Comparison of ENCODE assay signal across 8 cellular contexts in genomic region chr1:244074559-244075171, GRCh38. TPM values are rescaled to one million over a fixed set of nuclear protein-coding genes. Genes with fewer than 3 reads are reported as not detected.
DNase-seq lines count a peak whose midpoint lies in the region; ATAC-seq and TF ChIP-seq lines count a peak whose summit lies in the region.

No MANE protein-coding gene starts in this region.

- intact Hi-C loops in natural killer cell (cut with micrococcal nuclease), result loop anchor here (1.0 kb wide), 1 partner anchor 27 kb away; no protein-coding TSS in a partner anchor

- H3K27me3 Mint-ChIP-seq in natural killer cell (ENCODE audit: low read depth in 2 of 2), result peaks cover 25 to 45% of the 10 kb centered on the region in 2 donors

- H3K27ac Mint-ChIP-seq in natural killer cell, result peak overlapping the region; percentile 56 to 58

- peak; percentile 48 to 56 for DNase-seq in activated CD8-positive, alpha-beta memory T cell treated with anti-CD3 and anti-CD28 coated beads for 4 hours (ENCODE audit: low read depth in 2 of 2)
- DNase-seq in natural killer cell (peak; percentile 34), G401 (ENCODE audit: low spot score) (no peak), retina (no peak), NCI-H1436 treated with DMSO at 0.1 percent for 48 hours (lab: John Stamatoyannopoulos, UW) (no peak), mesenteric fat pad (ENCODE audit: low spot score) (no peak)

- H3K9me3 Mint-ChIP-seq in natural killer cell, result no peaks in the 10 kb centered on the region

- in situ Hi-C loops in G401 (cut with HindIII; ENCODE audit: low sequenced_read_pairs), result no loop called here

- H3K4me3 Mint-ChIP-seq in natural killer cell, result peak overlapping the region; percentile 84

- H3K36me3 Mint-ChIP-seq in natural killer cell, result no peaks in the 10 kb centered on the region

- ATAC-seq in GM18861 (IDR thresholded peaks at IDR 0.05; ENCODE audit: unreplicated experiment), result peak; percentile 59
- ATAC-seq in HG03066 (IDR thresholded peaks at IDR 0.05; ENCODE audit: low read depth, unreplicated experiment), result peak; percentile 67
- peak; percentile 84 to 96 (median 88) for ATAC-seq in natural killer cell

- H3K4me1 Mint-ChIP-seq in natural killer cell, result peaks cover 17 to 23% of the 10 kb centered on the region in 2 donors

- TF ChIP-seq CTCF in natural killer cell (IDR thresholded peaks at IDR 0.05), result no peak

RNA-seq across cellular contexts. Expression of gene ZBTB18, which starts 23.6 kb away (rescaled TPM):
- 10 to 100 TPM; 12.6 to 18.2 (median 14.0) TPM for total RNA-seq in natural killer cell
- total RNA-seq in G401 (2014; rRNA removed; shearing (Covaris generic)), result 0.74 and 3.1 TPM in 2 replicates
- 11.9 TPM for total RNA-seq in mesenteric fat pad

Comparison
In these comparisons a context has a peak if more than half of its experiments do, and no peak if none do; other contexts are left out.
1. DNase-seq: peak in activated CD8-positive, alpha-beta memory T cell treated with anti-CD3 and anti-CD28 coated beads for 4 hours (2 of 2) and natural killer cell (single experiment); none in G401 (single experiment), retina (single experiment), NCI-H1436 treated with DMSO at 0.1 percent for 48 hours (single experiment) and mesenteric fat pad (single experiment).
2. Peak in every context shown above with its lines, with median percentiles within 50 percentile points of each other: ATAC-seq.